In the genomic region with DNA sequence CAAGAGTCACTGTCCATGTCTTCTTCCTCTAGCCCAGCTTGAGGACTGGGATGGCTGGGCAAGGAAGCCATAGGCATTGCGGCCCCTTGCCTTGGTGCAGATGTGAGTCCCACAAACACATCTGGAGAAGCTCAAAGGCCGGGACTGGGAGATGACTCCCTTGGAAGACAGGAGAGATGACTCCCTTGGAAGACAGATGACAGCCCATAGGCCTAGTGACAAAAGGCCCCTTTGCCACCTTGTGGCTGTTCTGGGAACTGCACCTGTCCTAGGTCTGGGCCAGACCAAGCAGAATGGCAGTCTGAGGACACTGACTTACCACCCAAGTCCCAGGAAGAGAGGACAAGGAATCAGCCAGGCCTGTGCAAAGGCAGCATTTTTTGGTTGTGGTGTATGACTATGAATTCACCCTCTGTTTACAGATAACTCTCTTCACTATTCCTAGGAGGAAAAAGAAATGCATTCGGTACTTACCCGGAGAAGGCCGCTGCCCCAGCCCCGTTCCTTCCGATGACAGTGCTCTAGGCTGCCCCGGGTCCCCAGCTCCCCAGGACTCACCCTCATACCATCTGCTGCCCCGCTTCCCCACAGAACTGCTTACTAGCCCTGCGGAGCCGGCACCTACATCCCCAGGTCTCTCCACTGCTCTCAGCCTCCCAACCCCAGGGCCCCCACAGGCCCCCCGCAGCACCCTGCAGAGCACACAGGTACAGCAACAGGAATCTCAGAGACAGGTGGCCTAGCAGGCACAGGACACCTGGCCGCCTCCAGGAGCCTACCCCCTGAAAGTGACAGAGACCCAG, we compare ENCODE assay signal across 8 cellular contexts. TPM values are rescaled to one million over a fixed set of nuclear protein-coding genes. Genes with fewer than 3 reads are reported as not detected.
DNase-seq lines count a peak whose midpoint lies in the region; ATAC-seq and TF ChIP-seq lines count a peak whose summit lies in the region.

No MANE protein-coding gene starts in this region.

- TF ChIP-seq CTCF in GM12872 (IDR thresholded peaks at IDR 0.05; ENCODE audit: insufficient read depth, low read depth, low read length): peak; percentile 99
- peak; percentile 95 for TF ChIP-seq CTCF in activated CD8-positive, alpha-beta T cell treated with anti-CD3 and anti-CD28 coated beads for 36 hours (IDR thresholded peaks at IDR 0.05)

- H3K4me1 Mint-ChIP-seq in activated CD8-positive, alpha-beta T cell treated with anti-CD3 and anti-CD28 coated beads for 36 hours (ENCODE audit: low read depth): peaks cover 51% of the 10 kb centered on the region
- peaks cover 12% of the 10 kb centered on the region for H3K4me1 Mint-ChIP-seq in memory B cell

- ATAC-seq in HG02885 (IDR thresholded peaks at IDR 0.05; ENCODE audit: poor library complexity, unreplicated experiment) (peak; percentile 73), memory B cell (ENCODE audit: low read depth) (peak; percentile 84), HG02981 (IDR thresholded peaks at IDR 0.05; ENCODE audit: unreplicated experiment) (no peak)
- peak; percentile 88 for ATAC-seq in activated CD8-positive, alpha-beta T cell treated with anti-CD3 and anti-CD28 coated beads for 36 hours

- CTCF ChIA-PET in activated CD8-positive, alpha-beta T cell treated with anti-CD3 and anti-CD28 coated beads for 36 hours (lab: Charles Lee): interaction anchor here (0.6 to 38.2 kb wide), 10 partner anchors 7 to 133 kb away, joined by 3 to 1049 read pairs (median 10); partner anchors contain the start of gene SKP1

- intact Hi-C loops in activated CD8-positive, alpha-beta T cell treated with anti-CD3 and anti-CD28 coated beads for 36 hours (cut with micrococcal nuclease): no loop called here

- no peaks in the 10 kb centered on the region for H3K9me3 Mint-ChIP-seq in activated CD8-positive, alpha-beta T cell treated with anti-CD3 and anti-CD28 coated beads for 36 hours
- no peaks in the 10 kb centered on the region for H3K9me3 Mint-ChIP-seq in memory B cell

- POLR2A ChIA-PET in activated CD8-positive, alpha-beta T cell treated with anti-CD3 and anti-CD28 coated beads for 36 hours (lab: Charles Lee): interaction anchor here (0.9 to 9.6 kb wide), 6 partner anchors 10 to 106 kb away, joined by 3 to 63 read pairs (median 4); partner anchors contain the start of gene SKP1

- H3K27ac Mint-ChIP-seq in activated CD8-positive, alpha-beta T cell treated with anti-CD3 and anti-CD28 coated beads for 36 hours: peak overlapping the region; percentile 70
- peak overlapping the region; percentile 60 for H3K27ac Mint-ChIP-seq in memory B cell

- DNase-seq in NCI-H748 treated with DMSO at 0.1 percent for 48 hours (lab: John Stamatoyannopoulos, UW) (peak; percentile 40), memory B cell (ENCODE audit: low spot score in 2 of 2) (peak; percentile 86 to 89)
- DNase-seq in activated CD8-positive, alpha-beta T cell treated with anti-CD3 and anti-CD28 coated beads for 36 hours: peak; percentile 91
- DNase-seq in effector CD4-positive, alpha-beta T cell: peak; percentile 81
- peak; percentile 50 to 65 for DNase-seq in stimulated activated CD8-positive, alpha-beta memory T cell treated with anti-CD3 and anti-CD28 coated beads, Interleukin-15, amount 100 ng/mL, for 4 hours (ENCODE audit: low read depth in 2 of 2)

- H3K27me3 Mint-ChIP-seq in activated CD8-positive, alpha-beta T cell treated with anti-CD3 and anti-CD28 coated beads for 36 hours: no peaks in the 10 kb centered on the region
- H3K27me3 Mint-ChIP-seq in memory B cell: no peaks in the 10 kb centered on the region

- no peak overlapping the region for H3K4me3 Mint-ChIP-seq in activated CD8-positive, alpha-beta T cell treated with anti-CD3 and anti-CD28 coated beads for 36 hours
- H3K4me3 Mint-ChIP-seq in memory B cell: no peak overlapping the region

- peaks cover 38% of the 10 kb centered on the region for H3K36me3 Mint-ChIP-seq in activated CD8-positive, alpha-beta T cell treated with anti-CD3 and anti-CD28 coated beads for 36 hours (ENCODE audit: low read depth)
- H3K36me3 Mint-ChIP-seq in memory B cell: peaks cover 15% of the 10 kb centered on the region

RNA-seq across cellular contexts. Expression of gene SKP1, which starts 30.8 kb away (rescaled TPM):
- 100 to 1,000 TPM; 235 to 242 TPM for total RNA-seq in activated CD8-positive, alpha-beta T cell treated with anti-CD3 and anti-CD28 coated beads for 36 hours

RNA-seq across cellular contexts. Expression of gene TCF7, which starts 31.5 kb away (rescaled TPM):
- 10 to 100 TPM; 47.4 to 50.3 TPM for total RNA-seq in activated CD8-positive, alpha-beta T cell treated with anti-CD3 and anti-CD28 coated beads for 36 hours

Comparison
In these comparisons a context has a peak if more than half of its experiments do, and no peak if none do; other contexts are left out.
1. DNase-seq: peak in every context shown above with its lines; median percentile 91 in activated CD8-positive, alpha-beta T cell treated with anti-CD3 and anti-CD28 coated beads for 36 hours; 88 in memory B cell; 81 in effector CD4-positive, alpha-beta T cell; 58 in stimulated activated CD8-positive, alpha-beta memory T cell treated with anti-CD3 and anti-CD28 coated beads, Interleukin-15, amount 100 ng/mL, for 4 hours; 40 in NCI-H748 treated with DMSO at 0.1 percent for 48 hours.